Comparison of ENCODE assay signal across 14 cellular contexts in the genomic region with DNA sequence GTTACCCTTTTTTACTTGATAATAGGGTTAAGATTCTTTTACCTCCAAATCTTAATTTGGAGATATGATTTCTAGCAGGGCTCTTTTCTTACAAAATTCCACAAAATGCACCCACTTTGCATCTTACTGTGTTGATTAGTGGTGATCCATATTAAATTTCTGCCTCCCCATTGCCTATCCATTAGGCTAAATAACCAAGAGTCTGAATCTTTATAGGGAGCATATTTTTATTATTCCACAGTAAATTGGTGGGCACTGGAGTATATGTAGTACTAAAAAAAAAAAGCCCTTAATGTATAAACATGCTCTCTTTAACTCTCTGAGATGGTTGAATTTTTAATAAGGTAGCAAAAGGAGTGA. TPM values are rescaled to one million over a fixed set of nuclear protein-coding genes. Genes with fewer than 3 reads are reported as not detected.
DNase-seq lines count a peak whose midpoint lies in the region; ATAC-seq, FAIRE-seq and TF ChIP-seq lines count a peak whose summit lies in the region.
"Had no signal": no experiment of that assay in that cellular context is flagged by ENCODE, and none has a peak within 500 bp of the region (broad histone marks: within the 10 kb centered on the region; RNA-seq: fewer than 3 reads in every experiment).

No MANE protein-coding gene starts in this region.

- no peak overlapping the region for H3K4me3 Mint-ChIP-seq in endothelial cell (ENCODE audit: unreplicated experiment)
- H3K4me3 Mint-ChIP-seq: activated CD8-positive, alpha-beta T cell treated with anti-CD3 and anti-CD28 coated beads for 36 hours; activated naive CD4-positive, alpha-beta T cell treated with anti-CD3 and anti-CD28 coated beads, Interleukin-2, amount 10 ng/mL, durations not matched to agents 7 days and 5 days; B cell had no signal

- no peaks in the 10 kb centered on the region for H3K27me3 ChIP-seq in HUES64 (ENCODE audit: insufficient read depth, low read length)
- H3K27me3 ChIP-seq in osteoblast (ENCODE audit: insufficient read depth, low read length), result no peaks in the 10 kb centered on the region

- TF ChIP-seq RAD21 in A549 (conservative IDR thresholded peaks at IDR 0.05 in 1 of 2, IDR thresholded peaks at IDR 0.05 in 1 of 2), result no peak

- H3K4me3 ChIP-seq in A549, result peak overlapping the region; percentile 27; the same call in 1 of the 3 replicates
- H3K4me3 ChIP-seq in HUES64 (ENCODE audit: low read length), result no peak overlapping the region
- peak overlapping the region; percentile 56 for H3K4me3 ChIP-seq in osteoblast (ENCODE audit: insufficient read depth, low read length)

- peak overlapping the region; percentile 97 for H3K27ac Mint-ChIP-seq in endothelial cell (ENCODE audit: unreplicated experiment)
- H3K27ac Mint-ChIP-seq: activated naive CD4-positive, alpha-beta T cell treated with anti-CD3 and anti-CD28 coated beads, Interleukin-2, amount 10 ng/mL, durations not matched to agents 7 days and 5 days; B cell had no signal

- POLR2A ChIA-PET in A549 (lab: Yijun Ruan, JAX), result interaction anchor here (1.0 to 1.5 kb wide), 5 partner anchors 8 to 135 kb away, joined by 4 to 8 read pairs (median 6); partner anchors contain the start of genes TXNDC2 and VAPA

- no peak for TF ChIP-seq EP300 in A549 (IDR thresholded peaks at IDR 0.05)

- DNase-seq in A549 (ENCODE audit: low read depth in 1 of 2, low spot score in 1 of 2) (no peak), endothelial cell (ENCODE audit: low spot score) (no peak), osteoblast (ENCODE audit: insufficient read length, low spot score, missing footprints) (no peak), EL (no peak)
- DNase-seq: activated naive CD4-positive, alpha-beta T cell treated with anti-CD3 and anti-CD28 coated beads, Interleukin-2, amount 10 ng/mL, durations not matched to agents 7 days and 5 days; NCI-H1694 treated with DMSO at 0.1 percent for 48 hours had no signal

- CTCF ChIA-PET in A549 (lab: Yijun Ruan, JAX), result interaction anchor here (1.0 to 1.3 kb wide), 2 partner anchors 37 to 53 kb away, joined by 3 read pairs; no protein-coding TSS in a partner anchor

- peak overlapping the region; percentile 90 to 93 for H3K27ac ChIP-seq in A549
- peak overlapping the region; percentile 8; the same call in 1 of the 2 replicates for H3K27ac ChIP-seq in HUES64 (ENCODE audit: low read depth, low read length)
- H3K27ac ChIP-seq in osteoblast (ENCODE audit: low read depth, low read length), result peak overlapping the region; percentile 95

- no peaks in the 10 kb centered on the region for H3K9me3 Mint-ChIP-seq in endothelial cell (ENCODE audit: unreplicated experiment)
- H3K9me3 Mint-ChIP-seq: activated CD8-positive, alpha-beta T cell treated with anti-CD3 and anti-CD28 coated beads for 36 hours; activated naive CD4-positive, alpha-beta T cell treated with anti-CD3 and anti-CD28 coated beads, Interleukin-2, amount 10 ng/mL, durations not matched to agents 7 days and 5 days had no signal

- H3K9me3 ChIP-seq in A549 (no peaks in the 10 kb centered on the region), HUES64 (ENCODE audit: insufficient read depth, low read depth, low read length) (no peaks in the 10 kb centered on the region), osteoblast (ENCODE audit: low read depth, low read length) (no peaks in the 10 kb centered on the region)

- H3K36me3 Mint-ChIP-seq in endothelial cell (ENCODE audit: low read depth, unreplicated experiment), result no peaks in the 10 kb centered on the region
- H3K36me3 Mint-ChIP-seq: activated naive CD4-positive, alpha-beta T cell treated with anti-CD3 and anti-CD28 coated beads, Interleukin-2, amount 10 ng/mL, durations not matched to agents 7 days and 5 days had no signal

- H4K20me1 ChIP-seq in osteoblast (ENCODE audit: insufficient read depth, low read length), result no peaks in the 10 kb centered on the region

- peaks cover 13% of the 10 kb centered on the region for H3K4me1 Mint-ChIP-seq in endothelial cell (ENCODE audit: unreplicated experiment)
- H3K4me1 Mint-ChIP-seq: activated naive CD4-positive, alpha-beta T cell treated with anti-CD3 and anti-CD28 coated beads, Interleukin-2, amount 10 ng/mL, durations not matched to agents 7 days and 5 days; B cell had no signal

- peak overlapping the region; percentile 83 for H2AFZ ChIP-seq in osteoblast (ENCODE audit: low read length)

- H3K79me2 ChIP-seq in osteoblast (ENCODE audit: insufficient read depth, low read length), result no peaks in the 10 kb centered on the region

- peak overlapping the region; percentile 85 for H3K4me2 ChIP-seq in A549
- H3K4me2 ChIP-seq in osteoblast (ENCODE audit: insufficient read depth, low read length), result peak overlapping the region; percentile 80

- ATAC-seq in A549 (no peak), GM19035 (IDR thresholded peaks at IDR 0.05; ENCODE audit: unreplicated experiment) (no peak), GM18517 (IDR thresholded peaks at IDR 0.05; ENCODE audit: unreplicated experiment) (no peak), GM19395 (IDR thresholded peaks at IDR 0.05; ENCODE audit: unreplicated experiment) (no peak)

- TF ChIP-seq POLR2A in A549 (IDR thresholded peaks at IDR 0.05; ENCODE audit: low read length), result no peak

- no peak for FAIRE-seq in A549 (lab: Jason Lieb, UNC)
- FAIRE-seq: colon had no signal

- TF ChIP-seq CTCF in A549 (IDR thresholded peaks at IDR 0.05) (no peak), endothelial cell (IDR thresholded peaks at IDR 0.05; ENCODE audit: unreplicated experiment) (no peak), osteoblast (IDR thresholded peaks at IDR 0.05; ENCODE audit: extremely low read depth, low read depth, low read length) (no peak)

- H3K4me1 ChIP-seq in A549 (peaks cover 27% of the 10 kb centered on the region), HUES64 (ENCODE audit: insufficient read depth, low read length) (peaks cover 10% of the 10 kb centered on the region; the same call in 1 of the 2 replicates), osteoblast (ENCODE audit: insufficient read depth, low read length) (peaks cover 21% of the 10 kb centered on the region)

- no peaks in the 10 kb centered on the region for H3K27me3 Mint-ChIP-seq in endothelial cell (ENCODE audit: unreplicated experiment)
- H3K27me3 Mint-ChIP-seq: activated naive CD4-positive, alpha-beta T cell treated with anti-CD3 and anti-CD28 coated beads, Interleukin-2, amount 10 ng/mL, durations not matched to agents 7 days and 5 days had no signal

- H3K36me3 ChIP-seq in HUES64 (ENCODE audit: insufficient read depth, low read length) (no peaks in the 10 kb centered on the region), osteoblast (ENCODE audit: insufficient read depth, low read length) (no peaks in the 10 kb centered on the region)

- no peak overlapping the region for H3K9ac ChIP-seq in HUES64 (ENCODE audit: low read depth, low read length)

TF ChIP-seq in A549, 52 proteins besides CTCF, POLR2A, EP300 and RAD21:
- TF ChIP-seq USF2 (IDR thresholded peaks at IDR 0.05) (no peak), ZNF302 (CRISPR knock-in tag; IDR thresholded peaks at IDR 0.05) (no peak), TFCP2L1 (CRISPR knock-in tag; IDR thresholded peaks at IDR 0.05) (no peak), GATA3 (IDR thresholded peaks at IDR 0.05; ENCODE audit: borderline replicate concordance) (no peak), EHF (CRISPR knock-in tag; IDR thresholded peaks at IDR 0.05) (no peak), CBX2 (IDR thresholded peaks at IDR 0.05; ENCODE audit: borderline replicate concordance, low read depth) (no peak), HOXB13 (CRISPR knock-in tag; IDR thresholded peaks at IDR 0.05; ENCODE audit: low read depth) (no peak), POLR2AphosphoS2 (conservative IDR thresholded peaks at IDR 0.05; ENCODE audit: low read length) (no peak), RCOR1 (IDR thresholded peaks at IDR 0.05; ENCODE audit: low read depth, low read length) (no peak), JUNB (IDR thresholded peaks at IDR 0.05) (no peak)

RNA-seq across cellular contexts. Expression of gene TXNDC2, which starts 8.1 kb away (rescaled TPM):
- polyA plus RNA-seq in A549 (2011; rRNA removed) (0.16 TPM in 1 of 2 replicates, not detected in the other), A549 (2017; fragmentation: RNase III; extraction: RNeasy Plus Mini Kit Qiagen cat#74134 plus additional on column Dnase treatment) (0.06 to 0.12 TPM in 2 of 3 replicates, not detected in the other)
- polyA plus RNA-seq in A549 (2012; cell fraction: cytosol; rRNA removed), result 0.05 and 0.09 TPM in 2 replicates
- polyA plus RNA-seq in A549 (2012; cell fraction: nucleus; rRNA removed), result 0.12 TPM in 1 of 2 replicates, not detected in the other
- polyA minus RNA-seq in A549 (2011; rRNA and poly(A)+ RNA removed), result 0.37 TPM in 1 of 2 replicates, not detected in the other
- polyA plus RNA-seq in HUES64 (2013, experiment 1 of 2), result not detected
- polyA plus RNA-seq in HUES64 (2013, experiment 2 of 2), result 0.13 TPM
- total RNA-seq in endothelial cell (ENCODE audit: unreplicated experiment) (not detected), osteoblast (0.29 and 0.36 TPM in 2 replicates)
- total RNA-seq: activated CD8-positive, alpha-beta T cell treated with anti-CD3 and anti-CD28 coated beads for 36 hours; G401 had no signal

RNA-seq across cellular contexts. Expression of gene VAPA, which starts 36.2 kb away (rescaled TPM):
- 356 and 391 TPM in 2 replicates for polyA plus RNA-seq in A549 (2011; rRNA removed)
- polyA plus RNA-seq in A549 (2012; cell fraction: cytosol; rRNA removed), result 99.8 and 102 TPM in 2 replicates
- polyA plus RNA-seq in A549 (2012; cell fraction: nucleus; rRNA removed), result 37.3 and 47.0 TPM in 2 replicates
- 158 to 166 TPM (median 161 TPM) in 3 replicates for polyA plus RNA-seq in A549 (2017; fragmentation: RNase III; extraction: RNeasy Plus Mini Kit Qiagen cat#74134 plus additional on column Dnase treatment)
- polyA minus RNA-seq in A549 (2011; rRNA and poly(A)+ RNA removed), result 72.5 and 89.1 TPM in 2 replicates
- polyA plus RNA-seq in HUES64 (2013, experiment 1 of 2), result 115 TPM
- polyA plus RNA-seq in HUES64 (2013, experiment 2 of 2), result 125 TPM
- 180 TPM for total RNA-seq in endothelial cell (ENCODE audit: unreplicated experiment)
- total RNA-seq in osteoblast, result 277 and 316 TPM in 2 replicates

Comparison
In these comparisons a context has a peak if more than half of its experiments do, and no peak if none do; other contexts are left out.
1. H3K27ac ChIP-seq: peak in every context shown above with its lines; median percentile 95 in osteoblast; 92 in A549; 8 in HUES64.